ENCODE assay signal across 8 cellular contexts in genomic region chr5:170100051-170100943, GRCh38. TPM values are rescaled to one million over a fixed set of nuclear protein-coding genes. Genes with fewer than 3 reads are reported as not detected.
DNase-seq lines count a peak whose midpoint lies in the region; ATAC-seq and TF ChIP-seq lines count a peak whose summit lies in the region.

No MANE protein-coding gene starts in this region.

- POLR2A ChIA-PET in PC-3 (lab: Charles Lee; ENCODE audit: unreplicated experiment) = no interaction called here

- DNase-seq in GM10266 (ENCODE audit: extremely low spot score) (peak; percentile 75), HS-5 (ENCODE audit: low read depth) (peak; percentile 58), PC-3 (peak; percentile 74), activated T-cell treated with anti-CD3 and anti-CD28 coated beads for 48 hours (ENCODE audit: low read depth) (peak; percentile 49), fibroblast of gingiva (ENCODE audit: low read depth) (peak; percentile 67)
- DNase-seq in stimulated activated naive CD4-positive, alpha-beta T cell (lab: John Stamatoyannopoulos, UW) = peak; percentile 41 to 74 (median 53)

- CTCF ChIA-PET in PC-3 (lab: Charles Lee) = interaction anchor here (1.1 to 1.2 kb wide), 1 partner anchor 116 kb away, joined by 9 to 11 read pairs; no protein-coding TSS in a partner anchor

- BruUV-seq in PC-3 (replicated peaks; lab: Mats Ljungman, UMichigan) = no TSS peak

- no peaks in the 10 kb centered on the region for H3K9me3 ChIP-seq in PC-3 (ENCODE audit: low read length)

- H3K4me3 Mint-ChIP-seq in nephron = no peak overlapping the region

- H4K20me1 ChIP-seq in PC-3 (ENCODE audit: low read length) = no peaks in the 10 kb centered on the region

- H3K4me1 ChIP-seq in PC-3 (ENCODE audit: insufficient read depth, low read length) = peaks cover 7% of the 10 kb centered on the region; the same call in 1 of the 2 replicates

- H3K27ac Mint-ChIP-seq in nephron = peak overlapping the region; percentile 7 to 18 (median 17)

- peak overlapping the region; percentile 72; the same call in 1 of the 2 replicates for H2AFZ ChIP-seq in PC-3 (ENCODE audit: low read length)

- no peaks in the 10 kb centered on the region for H3K36me3 Mint-ChIP-seq in nephron (ENCODE audit: low read depth)

- H3K9me2 ChIP-seq in PC-3 (replicated peaks; ENCODE audit: low read length) = no peaks in the 10 kb centered on the region

- no peaks in the 10 kb centered on the region for H3K36me3 ChIP-seq in PC-3 (ENCODE audit: low read depth, low read length)

- H3K9ac ChIP-seq in PC-3 (ENCODE audit: low read length) = no peak overlapping the region

- H3K27ac ChIP-seq in PC-3 (ENCODE audit: low read length) = no peak overlapping the region

- intact Hi-C loops in PC-3 (cut with micrococcal nuclease) = loop anchor here (1.0 to 5.0 kb wide), 4 partner anchors 84 to 398 kb away; no protein-coding TSS in a partner anchor

- peak; percentile 57 for TF ChIP-seq CTCF in GM10266 (IDR thresholded peaks at IDR 0.05; ENCODE audit: control insufficient read depth, insufficient read depth, low read depth, missing control alignments)
- peak; percentile 75 for TF ChIP-seq CTCF in PC-3 (conservative IDR thresholded peaks at IDR 0.05; ENCODE audit: low read depth, low read length)
- TF ChIP-seq CTCF in nephron (IDR thresholded peaks at IDR 0.05; ENCODE audit: unreplicated experiment in 3 of 3) = peak; percentile 66 to 85 (median 70)

- no peaks in the 10 kb centered on the region for H3K27me3 ChIP-seq in PC-3 (ENCODE audit: low read length)

- H3K4me2 ChIP-seq in PC-3 (ENCODE audit: low read length) = peak overlapping the region; percentile 41; the same call in 1 of the 2 replicates

- H3K9me3 Mint-ChIP-seq in nephron = peaks cover 3% of the 10 kb centered on the region

- H3K27me3 Mint-ChIP-seq in nephron (ENCODE audit: low read depth) = peaks cover 12% of the 10 kb centered on the region

- ATAC-seq in PC-3 (peak; percentile 81), HG03045 (IDR thresholded peaks at IDR 0.05; ENCODE audit: unreplicated experiment) (no peak)

- H3K4me1 Mint-ChIP-seq in nephron = peaks cover 12% of the 10 kb centered on the region

- no peak overlapping the region for H3K4me3 ChIP-seq in PC-3 (ENCODE audit: low read length)

- no peaks in the 10 kb centered on the region for H3F3A ChIP-seq in PC-3 (ENCODE audit: low read length, unreplicated experiment)

- H3K79me2 ChIP-seq in PC-3 (ENCODE audit: low read length) = no peaks in the 10 kb centered on the region

RNA-seq across cellular contexts. Expression of gene FOXI1, which starts 5.4 kb away (rescaled TPM):
- not detected in 2 replicates for total RNA-seq in PC-3 (2014; rRNA removed)
